Comparison of ENCODE assay signal across 9 cellular contexts in genomic region chr17:17445925-17446665, GRCh38. TPM values are rescaled to one million over a fixed set of nuclear protein-coding genes. Genes with fewer than 3 reads are reported as not detected.
DNase-seq lines count a peak whose midpoint lies in the region; ATAC-seq, FAIRE-seq and TF ChIP-seq lines count a peak whose summit lies in the region.
"Had no signal": no experiment of that assay in that cellular context is flagged by ENCODE, and none has a peak within 500 bp of the region (broad histone marks: within the 10 kb centered on the region; RNA-seq: fewer than 3 reads in every experiment).

No MANE protein-coding gene starts in this region.

- FAIRE-seq in H54 (lab: Jason Lieb, UNC): peak; percentile 82

- TF ChIP-seq POLR2A in H54 (IDR thresholded peaks at IDR 0.05; ENCODE audit: low read depth, low read length): no peak

- H3K27me3 ChIP-seq in HAP-1 (ENCODE audit: low read depth): no peaks in the 10 kb centered on the region
- H3K27me3 ChIP-seq: Peyer's patch had no signal

- H3K4me1 ChIP-seq in HAP-1: no peaks in the 10 kb centered on the region
- H3K4me1 ChIP-seq: Peyer's patch had no signal

- ATAC-seq in stimulated activated naive CD8-positive, alpha-beta T cell treated with anti-CD3 and anti-CD28 coated beads, Interleukin-15, Interleukin-2, amounts not matched to agents 100 U/mL and 50 U/mL, for 24 hours: no peak

- H3K9me3 ChIP-seq in HAP-1: no peaks in the 10 kb centered on the region
- H3K9me3 ChIP-seq: Peyer's patch had no signal

- no peaks in the 10 kb centered on the region for H3K36me3 ChIP-seq in HAP-1 (replicated peaks)
- H3K36me3 ChIP-seq: Peyer's patch had no signal

- DNase-seq in H54 (ENCODE audit: insufficient read length, low spot score) (peak; percentile 94), SHP77 (lab: John Stamatoyannopoulos, UW) (peak; percentile 86 to 94), glomerular endothelial cell (ENCODE audit: extremely low read depth, low read depth, low spot score) (peak; percentile 90), stromal cell of bone marrow (ENCODE audit: low read depth) (peak; percentile 80), HAP-1 (ENCODE audit: low spot score in 2 of 2) (no peak)
- DNase-seq in stimulated activated naive CD4-positive, alpha-beta T cell (lab: John Stamatoyannopoulos, UW): no peak
- no peak for DNase-seq in stimulated activated naive CD8-positive, alpha-beta T cell treated with anti-CD3 and anti-CD28 coated beads, Interleukin-15, Interleukin-2, amounts not matched to agents 100 U/mL and 50 U/mL, for 24 hours
- no peak for DNase-seq in activated CD4-positive, CD25-positive, alpha-beta regulatory T cell (lab: John Stamatoyannopoulos, UW)

- in situ Hi-C loops in HAP-1 (cut with MboI; ENCODE audit: low sequenced_read_pairs): no loop called here

- no peak overlapping the region for H3K4me3 ChIP-seq in HAP-1
- H3K4me3 ChIP-seq: Peyer's patch had no signal

RNA-seq across cellular contexts. Expression of gene MED9, which starts 30.7 kb away (rescaled TPM):
- total RNA-seq in glomerular endothelial cell: 8.1 and 11.1 TPM in 2 replicates

RNA-seq across cellular contexts. Expression of gene RASD1, which starts 50.1 kb away (rescaled TPM):
- 2.9 and 5.2 TPM in 2 replicates for total RNA-seq in glomerular endothelial cell

Comparison
In these comparisons a context has a peak if more than half of its experiments do, and no peak if none do; other contexts are left out.
1. DNase-seq: peak in H54 (single experiment), SHP77 (2 of 2), glomerular endothelial cell (single experiment) and stromal cell of bone marrow (single experiment); none in HAP-1 (0 of 2), stimulated activated naive CD4-positive, alpha-beta T cell (0 of 6), stimulated activated naive CD8-positive, alpha-beta T cell treated with anti-CD3 and anti-CD28 coated beads, Interleukin-15, Interleukin-2, amounts not matched to agents 100 U/mL and 50 U/mL, for 24 hours (single experiment) and activated CD4-positive, CD25-positive, alpha-beta regulatory T cell (0 of 4).